Comparison of ENCODE assay signal across 21 cellular contexts in the genomic region with DNA sequence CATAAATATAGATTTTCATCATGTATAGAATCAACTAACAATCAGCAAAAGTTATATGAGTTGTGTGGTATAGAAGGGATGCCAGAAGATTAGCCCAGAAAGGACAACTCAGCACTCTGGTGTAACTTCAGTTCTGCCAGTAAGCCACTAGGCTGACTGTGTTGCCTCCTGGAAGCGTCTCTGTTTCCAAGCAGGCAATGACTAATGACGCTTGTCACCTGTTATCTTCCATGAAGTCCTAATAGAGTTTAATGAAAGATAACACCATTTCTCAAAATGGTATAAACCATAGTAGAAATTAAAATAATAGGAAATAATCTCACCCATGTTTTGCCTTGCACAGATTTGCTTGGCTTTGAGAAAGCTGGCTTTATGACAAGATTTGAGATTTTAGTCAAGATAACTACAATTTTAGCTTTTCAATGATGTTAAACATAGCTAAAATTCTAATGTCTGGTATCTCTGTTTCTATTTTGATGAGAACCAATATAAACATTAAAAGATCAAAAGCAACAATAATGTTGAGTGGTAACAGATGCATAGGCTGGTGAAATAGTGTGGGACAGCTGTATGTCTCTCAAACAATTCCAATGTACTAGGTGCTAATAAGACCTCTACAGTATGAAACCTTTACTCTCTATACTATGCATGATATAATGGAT. TPM values are rescaled to one million over a fixed set of nuclear protein-coding genes. Genes with fewer than 3 reads are reported as not detected.
DNase-seq lines count a peak whose midpoint lies in the region; ATAC-seq, FAIRE-seq and TF ChIP-seq lines count a peak whose summit lies in the region.
"Had no signal": no experiment of that assay in that cellular context is flagged by ENCODE, and none has a peak within 500 bp of the region (broad histone marks: within the 10 kb centered on the region; RNA-seq: fewer than 3 reads in every experiment).

No MANE protein-coding gene starts in this region.

- H3K4me2 ChIP-seq in HepG2 (ENCODE audit: low read depth, low read length) = no peak overlapping the region

- BruUV-seq in HepG2 (replicated peaks; lab: Mats Ljungman, UMichigan) = no TSS peak

- DNase-seq in HepG2 (ENCODE audit: low spot score) (no peak), right lobe of liver (no peak), HT-29 (ENCODE audit: low spot score) (peak; percentile 23), epithelial cell of esophagus (ENCODE audit: low read depth) (peak; percentile 13), NAMALWA (ENCODE audit: low spot score) (no peak), SKM-1 (lab: John Stamatoyannopoulos, UW; ENCODE audit: unreplicated experiment) (no peak), SW 1271 (lab: John Stamatoyannopoulos, UW) (no peak)
- DNase-seq: C1 segment of cervical spinal cord; CD8-positive, alpha-beta memory T cell; DMS53; EL; KG1; MV-4-11; NCI-H1417; NCI-H187 treated with DMSO at 0.1 percent for 48 hours; NCI-H2227 treated with DMSO at 0.1 percent for 48 hours; NCI-H524; RPMI8226; SHP77 treated with DMSO at 0.1 percent for 48 hours had no signal

- H3K36me3 ChIP-seq in HepG2 (replicated peaks in 1 of 2; ENCODE audit: control insufficient read depth in 1 of 2, insufficient read depth in 2 of 2, low read length in 2 of 2) = no peaks in the 10 kb centered on the region
- no peaks in the 10 kb centered on the region for H3K36me3 ChIP-seq in right lobe of liver

- intact Hi-C loops in HepG2 (cut with micrococcal nuclease; ENCODE audit: unreplicated experiment) (loop anchor here (1.0 kb wide), 1 partner anchor 7 kb away; no protein-coding TSS in a partner anchor), right lobe of liver (cut with DNase I) (no loop called here)

- H3K27me3 ChIP-seq in HepG2 (ENCODE audit: control insufficient read depth in 1 of 2, insufficient read depth in 2 of 2, low read length in 2 of 2) (no peaks in the 10 kb centered on the region), right lobe of liver (no peaks in the 10 kb centered on the region)

- ATAC-seq in HepG2 (peak; percentile 87), right lobe of liver (no peak)

- TF ChIP-seq POLR2A in HepG2 (IDR thresholded peaks at IDR 0.05; ENCODE audit: insufficient read depth in 1 of 2, low read depth in 2 of 2, low read length in 2 of 2) = no peak
- TF ChIP-seq POLR2A in right lobe of liver (IDR thresholded peaks at IDR 0.05) = no peak

- POLR2A ChIA-PET in HepG2 (lab: Yijun Ruan, JAX) = no interaction called here

- H3K9ac ChIP-seq in HepG2 (ENCODE audit: insufficient read depth, low read depth, low read length) = no peak overlapping the region

- no peak for FAIRE-seq in HepG2 (lab: Jason Lieb, UNC)
- FAIRE-seq: GM12891, H1 had no signal

- H3K4me1 ChIP-seq in HepG2 (ENCODE audit: insufficient read depth, low read length) (no peaks in the 10 kb centered on the region), right lobe of liver (no peaks in the 10 kb centered on the region)

- no peak for TF ChIP-seq RAD21 in HepG2 (CRISPR knock-in tag; IDR thresholded peaks at IDR 0.05)

- in situ Hi-C loops in HepG2 (cut with HindIII; ENCODE audit: extremely low pct_ligation_motif_present, low pct_unique_long_range_greater_than_20kb) = no loop called here

- TF ChIP-seq EP300 in HepG2 (IDR thresholded peaks at IDR 0.05; ENCODE audit: low read depth in 2 of 2, low read length in 2 of 2) (no peak), HepG2 (CRISPR knock-in tag; IDR thresholded peaks at IDR 0.05; ENCODE audit: borderline replicate concordance) (no peak)

- H3K4me3 ChIP-seq in HepG2 (replicated peaks in 1 of 3; ENCODE audit: insufficient read depth in 1 of 3, low read depth in 2 of 3, low read length in 3 of 3) (no peak overlapping the region), right lobe of liver (no peak overlapping the region), epithelial cell of esophagus (ENCODE audit: low read length) (no peak overlapping the region)

- H3K79me2 ChIP-seq in HepG2 (ENCODE audit: insufficient read depth, low read length) = no peaks in the 10 kb centered on the region

- H2AFZ ChIP-seq in HepG2 (ENCODE audit: low read length) = no peak overlapping the region

- TF ChIP-seq CTCF in HepG2 (CRISPR knock-in tag; IDR thresholded peaks at IDR 0.05) = no peak
- TF ChIP-seq CTCF in right lobe of liver (IDR thresholded peaks at IDR 0.05) = no peak
- no peak for TF ChIP-seq CTCF in epithelial cell of esophagus (IDR thresholded peaks at IDR 0.05; ENCODE audit: insufficient read depth, low read depth, low read length, missing control alignments)

- WGBS in HepG2 (ENCODE audit: low lambda C conversion rate) = 42% methylated on average over 2 of the region's 2 CpGs
- 82% methylated on average over 2 of the region's 2 CpGs for WGBS in right lobe of liver (ENCODE audit: insufficient coverage, low coverage, low lambda C conversion rate, missing lambda C conversion rate)

- H4K20me1 ChIP-seq in HepG2 (ENCODE audit: insufficient read depth, low read length) = no peaks in the 10 kb centered on the region

- H3K27ac ChIP-seq in HepG2 (ENCODE audit: extremely low read length, insufficient read depth, low read length) (no peak overlapping the region), right lobe of liver (no peak overlapping the region)

- CTCF ChIA-PET in HepG2 (lab: Yijun Ruan, JAX; ENCODE audit: low intra/inter-chr PET ratio, low total read pairs) = no interaction called here

- no peaks in the 10 kb centered on the region for H3K9me3 ChIP-seq in HepG2 (ENCODE audit: low read length)
- no peaks in the 10 kb centered on the region for H3K9me3 ChIP-seq in right lobe of liver

TF ChIP-seq in HepG2, 621 proteins besides CTCF, POLR2A, EP300 and RAD21:
- TF ChIP-seq SMARCE1 (IDR thresholded peaks at IDR 0.05; ENCODE audit: borderline replicate concordance) (0 out of 2 replicates have a peak, but pooled peaks have one; percentile 25), MAFK (conservative IDR thresholded peaks at IDR 0.05 in 1 of 2, IDR thresholded peaks at IDR 0.05 in 1 of 2; ENCODE audit: low read length in 2 of 2) (0 out of 4 replicates have a peak, but pooled peaks of 1 of the 2 experiments have one; percentile 0)
- TF ChIP-seq, protein P1, sequence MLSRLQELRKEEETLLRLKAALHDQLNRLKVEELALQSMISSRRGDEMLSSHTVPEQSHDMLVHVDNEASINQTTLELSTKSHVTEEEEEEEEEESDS (CRISPR knock-in tag; IDR thresholded peaks at IDR 0.05; ENCODE audit: borderline replicate concordance) = no peak

RNA-seq across cellular contexts. Expression of a gene that starts 9.0 kb away (rescaled TPM):
- total RNA-seq in HepG2 (2016; rRNA removed; fragmentation: Illumina TruSeq; extraction: Trizol) (under 0.01 TPM in 1 of 2 replicates, not detected in the other), right lobe of liver (not detected)
- total RNA-seq in HepG2 (2016; cell fraction: cytosol; rRNA removed; fragmentation: Illumina TruSeq; extraction: Trizol; ENCODE audit: low read depth) = under 0.01 TPM in 2 replicates
- under 0.01 TPM in 1 of 2 replicates, not detected in the other for total RNA-seq in HepG2 (2016; cell fraction: insoluble cytoplasmic fraction; rRNA removed; fragmentation: Illumina TruSeq; extraction: Trizol)
- under 0.01 TPM in 1 of 2 replicates, not detected in the other for total RNA-seq in HepG2 (2016; cell fraction: membrane; rRNA removed; fragmentation: Illumina TruSeq; extraction: Trizol)
- total RNA-seq in HepG2 (2016; cell fraction: nucleus; rRNA removed; fragmentation: Illumina TruSeq; extraction: Trizol) = not detected in 2 replicates
- not detected in 2 replicates for polyA plus RNA-seq in HepG2 (2011; rRNA removed)
- not detected in 2 replicates for polyA plus RNA-seq in HepG2 (2011; cell fraction: cytosol; rRNA removed)
- polyA plus RNA-seq in HepG2 (2011; cell fraction: nucleus; rRNA removed) = not detected in 2 replicates
- not detected in 2 replicates for polyA plus RNA-seq in HepG2 (2012)
- polyA plus RNA-seq in HepG2 (2016; cell fraction: cytosol; fragmentation: Illumina TruSeq; extraction: Trizol; ENCODE audit: low read depth) = not detected in 2 replicates
- polyA plus RNA-seq in HepG2 (2016; cell fraction: insoluble cytoplasmic fraction; fragmentation: Illumina TruSeq; extraction: Trizol; ENCODE audit: low read depth) = not detected in 2 replicates
- not detected in 2 replicates for polyA plus RNA-seq in HepG2 (2016; cell fraction: membrane; fragmentation: Illumina TruSeq; extraction: Trizol; ENCODE audit: low read depth)
- polyA plus RNA-seq in HepG2 (2016; cell fraction: nucleus; fragmentation: Illumina TruSeq; extraction: Trizol; ENCODE audit: insufficient read depth, low read depth) = not detected in 2 replicates
- polyA minus RNA-seq in HepG2 (2011; rRNA and poly(A)+ RNA removed; ENCODE audit: low replicate concordance) = under 0.01 TPM in 1 of 2 replicates, not detected in the other
- not detected in 2 replicates for polyA minus RNA-seq in HepG2 (2011; cell fraction: cytosol; rRNA and poly(A)+ RNA removed)
- polyA minus RNA-seq in HepG2 (2011; cell fraction: nucleus; rRNA and poly(A)+ RNA removed) = not detected in 2 replicates
- total RNA-seq in HT-29 (2014; rRNA removed; shearing (Covaris generic)) = not detected in 2 replicates
- total RNA-seq: CD8-positive, alpha-beta memory T cell; H1 had no signal
- polyA plus RNA-seq: CD8-positive, alpha-beta memory T cell; H1 had no signal

RNA-seq across cellular contexts. Expression of a gene that starts 10.2 kb away (rescaled TPM):
- total RNA-seq in HepG2 (2016; rRNA removed; fragmentation: Illumina TruSeq; extraction: Trizol) (under 0.01 TPM in 1 of 2 replicates, not detected in the other), right lobe of liver (not detected)
- total RNA-seq in HepG2 (2016; cell fraction: cytosol; rRNA removed; fragmentation: Illumina TruSeq; extraction: Trizol; ENCODE audit: low read depth) = under 0.01 TPM in 2 replicates
- total RNA-seq in HepG2 (2016; cell fraction: insoluble cytoplasmic fraction; rRNA removed; fragmentation: Illumina TruSeq; extraction: Trizol) = under 0.01 TPM in 1 of 2 replicates, not detected in the other
- total RNA-seq in HepG2 (2016; cell fraction: membrane; rRNA removed; fragmentation: Illumina TruSeq; extraction: Trizol) = under 0.01 TPM in 1 of 2 replicates, not detected in the other
- not detected in 2 replicates for total RNA-seq in HepG2 (2016; cell fraction: nucleus; rRNA removed; fragmentation: Illumina TruSeq; extraction: Trizol)
- not detected in 2 replicates for polyA plus RNA-seq in HepG2 (2011; rRNA removed)
- not detected in 2 replicates for polyA plus RNA-seq in HepG2 (2011; cell fraction: cytosol; rRNA removed)
- not detected in 2 replicates for polyA plus RNA-seq in HepG2 (2011; cell fraction: nucleus; rRNA removed)
- not detected in 2 replicates for polyA plus RNA-seq in HepG2 (2012)
- polyA plus RNA-seq in HepG2 (2016; cell fraction: cytosol; fragmentation: Illumina TruSeq; extraction: Trizol; ENCODE audit: low read depth) = not detected in 2 replicates
- polyA plus RNA-seq in HepG2 (2016; cell fraction: insoluble cytoplasmic fraction; fragmentation: Illumina TruSeq; extraction: Trizol; ENCODE audit: low read depth) = not detected in 2 replicates
- not detected in 2 replicates for polyA plus RNA-seq in HepG2 (2016; cell fraction: membrane; fragmentation: Illumina TruSeq; extraction: Trizol; ENCODE audit: low read depth)
- not detected in 2 replicates for polyA plus RNA-seq in HepG2 (2016; cell fraction: nucleus; fragmentation: Illumina TruSeq; extraction: Trizol; ENCODE audit: insufficient read depth, low read depth)
- polyA minus RNA-seq in HepG2 (2011; rRNA and poly(A)+ RNA removed; ENCODE audit: low replicate concordance) = under 0.01 TPM in 1 of 2 replicates, not detected in the other
- not detected in 2 replicates for polyA minus RNA-seq in HepG2 (2011; cell fraction: cytosol; rRNA and poly(A)+ RNA removed)
- not detected in 2 replicates for polyA minus RNA-seq in HepG2 (2011; cell fraction: nucleus; rRNA and poly(A)+ RNA removed)
- not detected in 2 replicates for total RNA-seq in HT-29 (2014; rRNA removed; shearing (Covaris generic))
- total RNA-seq: CD8-positive, alpha-beta memory T cell; H1 had no signal
- polyA plus RNA-seq: CD8-positive, alpha-beta memory T cell; H1 had no signal

Comparison
In these comparisons a context has a peak if more than half of its experiments do, and no peak if none do; other contexts are left out.
1. DNase-seq: peak in HT-29 (single experiment) and epithelial cell of esophagus (single experiment); none in HepG2 (single experiment), right lobe of liver (0 of 3), NAMALWA (single experiment), SKM-1 (single experiment) and SW 1271 (0 of 2).